Comparison of ENCODE assay signal across 31 cellular contexts in the genomic region with DNA sequence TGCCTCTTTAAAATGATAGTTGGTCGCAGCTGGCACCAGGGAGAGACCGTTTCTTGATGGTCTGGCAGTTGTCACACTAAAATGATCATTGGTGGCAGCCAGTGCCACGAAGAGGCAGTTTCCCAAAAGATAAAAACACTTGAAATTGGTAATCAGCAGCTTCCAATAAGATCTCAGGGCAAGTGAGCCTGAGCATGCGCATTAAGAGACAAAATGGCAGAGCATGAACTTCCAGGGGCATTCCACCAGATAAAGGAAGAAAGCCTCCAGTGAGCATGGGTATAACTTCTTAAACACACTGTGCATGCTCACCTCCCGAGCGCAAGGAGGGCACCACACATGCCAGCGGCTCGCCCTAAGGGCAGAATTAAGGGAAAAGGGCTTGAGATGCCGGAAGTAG.
"Had no signal": no experiment of that assay in that cellular context is flagged by ENCODE, and none has a peak within 500 bp of the region (broad histone marks: within the 10 kb centered on the region; RNA-seq: fewer than 3 reads in every experiment).

No MANE protein-coding gene starts in this region.

- H3K36me3 ChIP-seq: brain microvascular endothelial cell, esophagus muscularis mucosa, gastrocnemius medialis, heart left ventricle, WERI-Rb-1 had no signal

- ATAC-seq: activated CD4-positive, CD25-positive, alpha-beta regulatory T cell treated with anti-CD3 and anti-CD28 coated beads, Interleukin-2, amount 50 U/mL, for 24 hours; activated CD8-positive, alpha-beta T cell treated with anti-CD3 and anti-CD28 coated beads for 36 hours; activated T-cell treated with anti-CD3 and anti-CD28 coated beads, Interleukin-2, amount 50 U/mL, for 4 hours; activated T-helper 17 cell treated with anti-CD3 and anti-CD28 coated beads, Interleukin-2, amount 50 U/mL, for 72 hours; effector memory CD8-positive, alpha-beta T cell; foreskin keratinocyte; gastrocnemius medialis; heart left ventricle had no signal

- H3K9me3 ChIP-seq: esophagus muscularis mucosa, gastrocnemius medialis had no signal

- H3K4me1 ChIP-seq: esophagus muscularis mucosa, foreskin keratinocyte, gastrocnemius medialis, heart left ventricle had no signal

- DNase-seq: activated B cell treated with CpG ODN at 0.5 μM for 24 hours; activated CD4-positive, alpha-beta T cell treated with anti-CD3 and anti-CD28 coated beads for 48 hours; activated CD4-positive, alpha-beta T cell treated with anti-CD3 and anti-CD28 coated beads, Interleukin-2, amount 50 U/mL, for 1 hour; activated CD4-positive, alpha-beta T cell treated with anti-CD3 and anti-CD28 coated beads, Interleukin-2, amount 50 U/mL, for 48 hours; activated CD8-positive, alpha-beta memory T cell treated with anti-CD3 and anti-CD28 coated beads for 24 hours; activated CD8-positive, alpha-beta T cell treated with anti-CD3 and anti-CD28 coated beads for 36 hours; activated effector memory CD4-positive, alpha-beta T cell treated with Interleukin-2 at 50 U/mL for 16 hours; activated gamma-delta T cell treated with Interleukin-2 at 50 U/mL for 16 hours; activated naive CD4-positive, alpha-beta T cell treated with anti-CD3 and anti-CD28 coated beads, Interleukin-2, amount 50 U/mL, for 16 hours; activated naive CD4-positive, alpha-beta T cell treated with Interleukin-2 at 50 U/mL for 16 hours; activated T-cell treated with anti-CD3 and anti-CD28 coated beads, Interleukin-2, amount 50 U/mL, for 4 hours; amniotic stem cell; anterior cingulate cortex; brain microvascular endothelial cell; cortex of kidney; dermis blood vessel endothelial cell; effector CD4-positive, alpha-beta T cell; effector memory CD8-positive, alpha-beta T cell; erythroblast; foreskin keratinocyte; gastrocnemius medialis; glutamatergic neuron; heart left ventricle; T-helper 9 cell; WERI-Rb-1 had no signal

- H3K27ac ChIP-seq: brain microvascular endothelial cell, esophagus muscularis mucosa, foreskin keratinocyte, gastrocnemius medialis, heart left ventricle, WERI-Rb-1 had no signal

- FAIRE-seq: astrocyte, bronchial epithelial cell, colon had no signal

- H3K27me3 ChIP-seq: brain microvascular endothelial cell, esophagus muscularis mucosa, foreskin keratinocyte, gastrocnemius medialis, heart left ventricle had no signal

- H3K4me3 ChIP-seq: esophagus muscularis mucosa, gastrocnemius medialis, heart left ventricle had no signal
